Comparison of ENCODE assay signal across 10 cellular contexts in the genomic region with DNA sequence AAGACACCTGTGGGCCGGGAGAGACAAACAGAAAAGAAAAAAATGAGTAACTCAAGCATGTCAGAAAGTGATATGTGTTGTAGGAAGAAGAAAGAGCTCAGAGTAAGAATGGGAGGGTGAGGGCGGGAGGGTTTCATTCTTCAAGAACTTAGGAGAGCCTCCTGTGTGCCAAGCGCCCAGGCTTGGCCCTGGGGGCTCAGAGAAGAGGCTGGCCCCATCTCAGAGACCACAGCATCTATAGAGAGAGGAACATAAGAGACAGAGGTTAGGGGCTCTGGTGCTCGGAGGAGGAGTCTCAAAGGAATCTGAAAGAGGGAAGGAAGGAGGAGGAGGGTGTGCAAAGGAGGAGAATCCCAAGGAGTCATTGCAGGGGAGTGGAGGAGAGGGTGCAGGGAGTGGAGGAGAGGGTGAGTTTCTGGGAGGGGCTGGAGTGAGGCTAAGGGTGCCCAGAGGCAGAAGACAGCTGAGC.
DNase-seq lines count a peak whose midpoint lies in the region; TF ChIP-seq lines count a peak whose summit lies in the region.
"Had no signal": no experiment of that assay in that cellular context is flagged by ENCODE, and none has a peak within 500 bp of the region (broad histone marks: within the 10 kb centered on the region; RNA-seq: fewer than 3 reads in every experiment).

No MANE protein-coding gene starts in this region.

- H3K4me1 ChIP-seq in SJSA1 (replicated peaks) (peaks cover 13% of the 10 kb centered on the region), esophagus squamous epithelium (peaks cover 18 to 34% (median 23%) of the 10 kb centered on the region in 3 donors)

- H3K36me3 ChIP-seq in SJSA1 (no peaks in the 10 kb centered on the region), esophagus squamous epithelium (no peaks in the 10 kb centered on the region)
- H3K36me3 ChIP-seq: right lobe of liver had no signal

- no peak for TF ChIP-seq POLR2A in esophagus squamous epithelium (IDR thresholded peaks at IDR 0.05)

- DNase-seq in activated CD4-positive, alpha-beta T cell treated with anti-CD3 and anti-CD28 coated beads for 48 hours: peak; percentile 69
- no peak for DNase-seq in activated CD4-positive, alpha-beta T cell treated with anti-CD3 and anti-CD28 coated beads, Interleukin-2, amount 50 U/mL, for 4 hours
- no peak for DNase-seq in SJSA1 (ENCODE audit: low read depth in 1 of 2, low spot score in 2 of 2)
- no peak for DNase-seq in esophagus squamous epithelium (lab: John Stamatoyannopoulos, UW)
- DNase-seq in stimulated activated CD8-positive, alpha-beta memory T cell treated with anti-CD3 and anti-CD28 coated beads, Interleukin-4, amount 100 ng/mL, for 48 hours: peak; percentile 61
- DNase-seq in NK-92 (lab: John Stamatoyannopoulos, UW; ENCODE audit: unreplicated experiment): no peak
- no peak for DNase-seq in SHP77 (lab: John Stamatoyannopoulos, UW)
- no peak for DNase-seq in DMS114 treated with DMSO at 0.1 percent for 48 hours (lab: John Stamatoyannopoulos, UW; ENCODE audit: unreplicated experiment)
- DNase-seq: NCI-H1092 treated with DMSO at 0.1 percent for 48 hours had no signal

- H3K27ac ChIP-seq in SJSA1: peak overlapping the region; percentile 35; the same call in 1 of the 2 replicates
- H3K27ac ChIP-seq in esophagus squamous epithelium: peak overlapping the region in 3 of 4 donors; percentile 19 to 50 (median 21)
- H3K27ac ChIP-seq: right lobe of liver had no signal

- intact Hi-C loops in esophagus squamous epithelium (cut with DNase I): no loop called here

- H3K27me3 ChIP-seq in SJSA1 (replicated peaks) (no peaks in the 10 kb centered on the region), esophagus squamous epithelium (peaks cover 0 to 19% (median 0%) of the 10 kb centered on the region in 4 donors)
- H3K27me3 ChIP-seq: right lobe of liver had no signal

- H3K9me3 ChIP-seq in SJSA1 (replicated peaks): peaks cover 3% of the 10 kb centered on the region; the same call in 1 of the 2 replicates
- H3K9me3 ChIP-seq in esophagus squamous epithelium: no peaks in the 10 kb centered on the region
- H3K9me3 ChIP-seq: right lobe of liver had no signal

- whole genome bisulfite sequencing in esophagus squamous epithelium, 2 donors: 7 to 31% methylated on average over 4 of the region's 4 CpGs

- no peak for TF ChIP-seq CTCF in esophagus squamous epithelium (IDR thresholded peaks at IDR 0.05)

- no peak overlapping the region for H3K4me3 ChIP-seq in SJSA1
- H3K4me3 ChIP-seq in esophagus squamous epithelium: no peak overlapping the region
- H3K4me3 ChIP-seq: right lobe of liver had no signal

Comparison
In these comparisons a context has a peak if more than half of its experiments do, and no peak if none do; other contexts are left out.
1. DNase-seq: peak in activated CD4-positive, alpha-beta T cell treated with anti-CD3 and anti-CD28 coated beads for 48 hours (single experiment) and stimulated activated CD8-positive, alpha-beta memory T cell treated with anti-CD3 and anti-CD28 coated beads, Interleukin-4, amount 100 ng/mL, for 48 hours (single experiment); none in activated CD4-positive, alpha-beta T cell treated with anti-CD3 and anti-CD28 coated beads, Interleukin-2, amount 50 U/mL, for 4 hours (0 of 2), SJSA1 (0 of 2), esophagus squamous epithelium (single experiment), NK-92 (single experiment), SHP77 (0 of 2) and DMS114 treated with DMSO at 0.1 percent for 48 hours (single experiment).